ENCODE assay signal across 13 cellular contexts in the genomic region with DNA sequence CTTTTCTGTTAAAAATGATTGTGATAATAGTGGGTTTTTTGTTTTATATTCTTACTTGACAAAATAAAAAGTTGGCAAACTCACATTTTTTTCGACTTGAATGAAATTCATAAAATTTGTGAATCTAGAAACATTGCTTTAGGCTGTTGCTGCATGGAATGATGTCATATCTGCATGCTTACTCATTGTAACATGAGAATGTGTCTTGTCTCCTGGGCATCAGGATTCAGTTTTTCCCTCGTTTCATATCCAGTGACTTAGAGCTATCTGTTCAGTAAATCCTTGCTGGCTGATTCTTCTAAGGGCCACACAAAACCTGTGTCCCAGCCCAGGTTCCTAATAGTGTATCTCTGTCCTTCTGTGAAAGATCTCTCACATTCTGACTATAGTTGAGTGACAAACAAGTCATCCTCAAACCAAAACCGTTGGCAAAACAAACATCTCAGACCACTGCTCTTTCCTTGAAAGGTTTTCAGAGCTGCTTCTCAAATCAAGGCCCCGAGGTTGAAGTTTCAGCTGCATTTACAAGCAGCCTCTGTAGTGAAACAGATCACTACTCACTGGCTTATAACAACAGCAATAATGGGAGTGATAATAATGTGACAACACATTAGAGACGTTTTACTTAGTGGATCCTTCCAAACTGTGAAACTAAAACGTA.
DNase-seq lines count a peak whose midpoint lies in the region; ATAC-seq, FAIRE-seq and TF ChIP-seq lines count a peak whose summit lies in the region.
"Had no signal": no experiment of that assay in that cellular context is flagged by ENCODE, and none has a peak within 500 bp of the region (broad histone marks: within the 10 kb centered on the region; RNA-seq: fewer than 3 reads in every experiment).

No MANE protein-coding gene starts in this region.

- no peaks in the 10 kb centered on the region for H3K27me3 ChIP-seq in left lung
- H3K27me3 ChIP-seq: BLaER1 had no signal

- no peaks in the 10 kb centered on the region for H3K9me3 ChIP-seq in kidney (ENCODE audit: control insufficient read depth in 1 of 2, low read length in 2 of 2)
- H3K9me3 ChIP-seq in left lung, result peaks cover 0 to 13% of the 10 kb centered on the region in 2 donors

- in situ Hi-C loops in astrocyte of the cerebellum (cut with HindIII; ENCODE audit: low sequenced_read_pairs), result no loop called here

- no peak overlapping the region for H3K27ac ChIP-seq in kidney (ENCODE audit: low read depth in 2 of 2, low read length in 2 of 2)
- H3K27ac ChIP-seq in left lung, result no peak overlapping the region
- H3K27ac ChIP-seq: BLaER1 had no signal

- DNase-seq in A172 (ENCODE audit: low spot score) (peak; percentile 39), HPDE6-E6E7 (ENCODE audit: extremely low spot score) (peak; percentile 58), astrocyte of the cerebellum (ENCODE audit: low read depth) (peak; percentile 23), kidney (no peak), T-cell (no peak), left lung (no peak)
- DNase-seq: activated gamma-delta T cell; NCI-H146; nephron progenitor cell; stimulated activated CD4-positive, alpha-beta T cell treated with anti-CD3 and anti-CD28 coated beads, Interleukin-2, amount 100 ng/mL, for 24 hours had no signal

- no peak overlapping the region for H3K4me3 ChIP-seq in astrocyte of the cerebellum (ENCODE audit: low read depth, low read length)
- H3K4me3 ChIP-seq in kidney (ENCODE audit: low read length in 2 of 2), result no peak overlapping the region
- no peak overlapping the region for H3K4me3 ChIP-seq in left lung
- H3K4me3 ChIP-seq: BLaER1 had no signal

- H3K9ac ChIP-seq in kidney (ENCODE audit: low read length in 2 of 2), result no peak overlapping the region
- H3K9ac ChIP-seq: BLaER1 had no signal

- H3K9me3 Mint-ChIP-seq in T-cell, result peaks cover 11 to 28% (median 13%) of the 10 kb centered on the region in 3 donors

- peak; percentile 8 for FAIRE-seq in kidney (lab: Jason Lieb, UNC)

- no peaks in the 10 kb centered on the region for H3K27me3 Mint-ChIP-seq in T-cell

- H3K36me3 ChIP-seq in kidney (ENCODE audit: control insufficient read depth in 1 of 2, insufficient read depth in 2 of 2, low read length in 2 of 2) (no peaks in the 10 kb centered on the region), left lung (no peaks in the 10 kb centered on the region)
- H3K36me3 ChIP-seq: BLaER1 had no signal

- intact Hi-C loops in kidney (cut with DNase I) (no loop called here), left lung (cut with DNase I) (no loop called here)

- no peak overlapping the region for H3K27ac Mint-ChIP-seq in T-cell
- H3K27ac Mint-ChIP-seq: nephron progenitor cell had no signal

- POLR2A ChIA-PET in T-cell (lab: Charles Lee), result no interaction called here

- CTCF ChIA-PET in T-cell (lab: Charles Lee), result interaction anchor here in 1 of 2 donors (0.6 kb wide), 2 partner anchors 15 to 661 kb away, joined by 3 to 5 read pairs; no protein-coding TSS in a partner anchor

- H3K4me1 ChIP-seq in kidney (ENCODE audit: control insufficient read depth in 1 of 2, insufficient read depth in 1 of 2, low read depth in 1 of 2, low read length in 2 of 2) (no peaks in the 10 kb centered on the region), left lung (no peaks in the 10 kb centered on the region)
- H3K4me1 ChIP-seq: BLaER1 had no signal

- no peaks in the 10 kb centered on the region for H3K36me3 Mint-ChIP-seq in T-cell

- H3K4me1 Mint-ChIP-seq in T-cell, result no peaks in the 10 kb centered on the region

- TF ChIP-seq CTCF in astrocyte of the cerebellum (IDR thresholded peaks at IDR 0.05; ENCODE audit: low read depth, low read length, missing control alignments) (no peak), kidney (IDR thresholded peaks at IDR 0.05; ENCODE audit: borderline replicate concordance, extremely low read depth, insufficient read depth) (no peak), left lung (IDR thresholded peaks at IDR 0.05) (no peak)

- no peak for ATAC-seq in T-cell (replicated peaks in 1 of 4)
- ATAC-seq in HG02588 (IDR thresholded peaks at IDR 0.05; ENCODE audit: unreplicated experiment), result no peak
- no peak for ATAC-seq in left lung
- no peak for ATAC-seq in GM18870 (IDR thresholded peaks at IDR 0.05; ENCODE audit: unreplicated experiment)

- no peak overlapping the region for H3K4me3 Mint-ChIP-seq in T-cell
- H3K4me3 Mint-ChIP-seq: nephron progenitor cell had no signal

Comparison
In these comparisons a context has a peak if more than half of its experiments do, and no peak if none do; other contexts are left out.
1. DNase-seq: peak in A172 (single experiment), HPDE6-E6E7 (single experiment) and astrocyte of the cerebellum (single experiment); none in kidney (single experiment), T-cell (0 of 34) and left lung (0 of 2).